In the genomic region with DNA sequence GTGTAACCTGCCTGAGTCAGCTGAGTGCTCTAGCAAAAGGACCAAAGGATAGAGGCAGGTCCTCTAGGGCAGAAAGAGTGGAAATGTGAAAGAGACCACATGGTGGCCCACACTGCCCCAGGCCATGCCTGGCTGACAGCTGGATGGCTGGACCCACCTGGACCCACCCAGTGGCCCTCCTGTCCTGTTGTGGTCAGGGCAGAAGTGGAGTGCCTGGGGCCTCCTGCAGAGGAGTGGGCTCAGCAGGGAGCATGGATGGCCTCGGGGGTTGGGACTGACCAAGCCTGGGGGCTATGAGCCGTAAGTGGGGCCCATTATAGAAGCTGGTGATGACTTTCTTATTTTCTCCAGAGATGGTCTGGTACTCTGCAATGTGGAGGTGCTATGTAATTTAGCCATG, we compare ENCODE assay signal across 17 cellular contexts. TPM values are rescaled to one million over a fixed set of nuclear protein-coding genes. Genes with fewer than 3 reads are reported as not detected.
DNase-seq lines count a peak whose midpoint lies in the region; ATAC-seq and TF ChIP-seq lines count a peak whose summit lies in the region.
"Had no signal": no experiment of that assay in that cellular context is flagged by ENCODE, and none has a peak within 500 bp of the region (broad histone marks: within the 10 kb centered on the region; RNA-seq: fewer than 3 reads in every experiment).

No MANE protein-coding gene starts in this region.

- CTCF ChIA-PET in SK-N-SH (lab: Yijun Ruan, JAX), result interaction anchor here (0.6 to 1.5 kb wide), 3 partner anchors 22 to 704 kb away, joined by 3 read pairs; no protein-coding TSS in a partner anchor

- H3K4me1 Mint-ChIP-seq in activated T-helper 17 cell treated with anti-CD3 and anti-CD28 coated beads, Interleukin-2, amount 50 U/mL, for 72 hours, result peaks cover 41% of the 10 kb centered on the region
- peaks cover 77 to 82% of the 10 kb centered on the region in 2 donors for H3K4me1 Mint-ChIP-seq in natural killer cell treated with Interleukin-12 subunit alpha and Interleukin-12 subunit beta and Interleukin-15 and Interleukin-18, amount 100 ng/mL, for 72 hours (ENCODE audit: low read depth in 2 of 2)

- no peak for ATAC-seq in SK-N-SH treated with all-trans-retinoic acid at 6 μM for 48 hours
- ATAC-seq in activated T-helper 17 cell treated with anti-CD3 and anti-CD28 coated beads, Interleukin-2, amount 50 U/mL, for 72 hours (replicated peaks), result no peak
- ATAC-seq in natural killer cell treated with Interleukin-12 subunit alpha and Interleukin-12 subunit beta and Interleukin-15 and Interleukin-18, amount 100 ng/mL, for 72 hours, result no peak
- ATAC-seq in upper lobe of right lung, result no peak
- ATAC-seq in GM19455 (IDR thresholded peaks at IDR 0.05; ENCODE audit: unreplicated experiment), result no peak
- ATAC-seq: GM12878 had no signal

- H3K27me3 Mint-ChIP-seq in activated T-helper 17 cell treated with anti-CD3 and anti-CD28 coated beads, Interleukin-2, amount 50 U/mL, for 72 hours, result no peaks in the 10 kb centered on the region
- H3K27me3 Mint-ChIP-seq in natural killer cell treated with Interleukin-12 subunit alpha and Interleukin-12 subunit beta and Interleukin-15 and Interleukin-18, amount 100 ng/mL, for 72 hours, result no peaks in the 10 kb centered on the region

- no peak overlapping the region for H2AFZ ChIP-seq in SK-N-SH (ENCODE audit: low read depth)

- H3K36me3 ChIP-seq in SK-N-SH (replicated peaks in 1 of 2; ENCODE audit: control insufficient read depth in 1 of 2, insufficient read depth in 2 of 2, low read length in 1 of 2) (peaks cover 5 to 11% of the 10 kb centered on the region in 2 experiments), upper lobe of right lung (no peaks in the 10 kb centered on the region)

- POLR2A ChIA-PET in SK-N-SH (lab: Yijun Ruan, JAX), result no interaction called here

- no peak overlapping the region for H3K4me3 ChIP-seq in SK-N-SH (ENCODE audit: low read depth in 2 of 2, low read length in 1 of 2)
- no peak overlapping the region for H3K4me3 ChIP-seq in upper lobe of right lung
- H3K4me3 ChIP-seq: BLaER1, GM12878 had no signal

- intact Hi-C loops in upper lobe of right lung (cut with DNase I), result no loop called here

- no peak for TF ChIP-seq RAD21 in SK-N-SH (IDR thresholded peaks at IDR 0.05; ENCODE audit: low read length)

- H3K4me3 Mint-ChIP-seq in activated T-helper 17 cell treated with anti-CD3 and anti-CD28 coated beads, Interleukin-2, amount 50 U/mL, for 72 hours, result no peak overlapping the region
- H3K4me3 Mint-ChIP-seq in natural killer cell treated with Interleukin-12 subunit alpha and Interleukin-12 subunit beta and Interleukin-15 and Interleukin-18, amount 100 ng/mL, for 72 hours, result no peak overlapping the region

- peak overlapping the region; percentile 20 for H3K27ac Mint-ChIP-seq in activated T-helper 17 cell treated with anti-CD3 and anti-CD28 coated beads, Interleukin-2, amount 50 U/mL, for 72 hours
- peak overlapping the region; percentile 37 to 58 for H3K27ac Mint-ChIP-seq in natural killer cell treated with Interleukin-12 subunit alpha and Interleukin-12 subunit beta and Interleukin-15 and Interleukin-18, amount 100 ng/mL, for 72 hours

- TF ChIP-seq CTCF in SK-N-SH (IDR thresholded peaks at IDR 0.05), result no peak
- no peak for TF ChIP-seq CTCF in upper lobe of right lung (IDR thresholded peaks at IDR 0.05)

- no peaks in the 10 kb centered on the region for H3K27me3 ChIP-seq in SK-N-SH (ENCODE audit: insufficient read depth)
- H3K27me3 ChIP-seq in upper lobe of right lung, result no peaks in the 10 kb centered on the region
- H3K27me3 ChIP-seq: BLaER1 had no signal

- H3K4me1 ChIP-seq in SK-N-SH (ENCODE audit: control insufficient read depth in 1 of 2, insufficient read depth in 2 of 2, low read depth in 1 of 2, low read length in 1 of 2) (peaks cover 0 to 17% of the 10 kb centered on the region in 2 experiments; a peak in 1 of 4 replicates), upper lobe of right lung (peaks cover 23% of the 10 kb centered on the region)

- 90% methylated on average over 2 of the region's 2 CpGs for WGBS in SK-N-SH (ENCODE audit: low lambda C conversion rate)

- H3K27ac ChIP-seq in SK-N-SH (ENCODE audit: low read depth in 2 of 2, low read length in 1 of 2) (no peak overlapping the region; a peak in 1 of 4 replicates), upper lobe of right lung (no peak overlapping the region)
- H3K27ac ChIP-seq: 22Rv1, BLaER1, HL-60 had no signal

- H3K9ac ChIP-seq in SK-N-SH, result no peak overlapping the region
- H3K9ac ChIP-seq: BLaER1 had no signal

- TF ChIP-seq EP300 in SK-N-SH (IDR thresholded peaks at IDR 0.05; ENCODE audit: borderline replicate concordance in 1 of 2, low read depth in 1 of 2, low read length in 1 of 2), result no peak

- H3K79me2 ChIP-seq in SK-N-SH (ENCODE audit: insufficient read depth), result peaks cover 77% of the 10 kb centered on the region

- H4K20me1 ChIP-seq in SK-N-SH (ENCODE audit: insufficient read depth), result peaks cover 18% of the 10 kb centered on the region

- H3K9me3 Mint-ChIP-seq in activated T-helper 17 cell treated with anti-CD3 and anti-CD28 coated beads, Interleukin-2, amount 50 U/mL, for 72 hours, result no peaks in the 10 kb centered on the region
- no peaks in the 10 kb centered on the region for H3K9me3 Mint-ChIP-seq in natural killer cell treated with Interleukin-12 subunit alpha and Interleukin-12 subunit beta and Interleukin-15 and Interleukin-18, amount 100 ng/mL, for 72 hours

- H3K9me2 ChIP-seq in SK-N-SH, result no peaks in the 10 kb centered on the region

- H3F3A ChIP-seq in SK-N-SH (replicated peaks; ENCODE audit: insufficient read depth), result no peaks in the 10 kb centered on the region

- DNase-seq in SK-N-SH (peak; percentile 33), upper lobe of right lung (peak; percentile 43), middle frontal gyrus (ENCODE audit: extremely low spot score, low spot score) (no peak)
- DNase-seq in natural killer cell treated with Interleukin-12 subunit alpha and Interleukin-12 subunit beta and Interleukin-15 and Interleukin-18, amount 100 ng/mL, for 72 hours (ENCODE audit: low spot score), result no peak
- DNase-seq in activated CD8-positive, alpha-beta memory T cell treated with anti-CD3 and anti-CD28 coated beads for 24 hours, result no peak
- DNase-seq: DND-41, GDM1, NCI-H2081, NCI-H748 treated with DMSO at 0.1 percent for 48 hours, RPMI8226 had no signal

- H3K4me2 ChIP-seq in SK-N-SH, result no peak overlapping the region
- H3K4me2 ChIP-seq: BLaER1 had no signal

- H3K9me3 ChIP-seq in SK-N-SH (no peaks in the 10 kb centered on the region), upper lobe of right lung (no peaks in the 10 kb centered on the region)
- H3K9me3 ChIP-seq: BLaER1 had no signal

- H3K36me3 Mint-ChIP-seq in activated T-helper 17 cell treated with anti-CD3 and anti-CD28 coated beads, Interleukin-2, amount 50 U/mL, for 72 hours (ENCODE audit: low read depth), result peaks cover 74% of the 10 kb centered on the region
- H3K36me3 Mint-ChIP-seq in natural killer cell treated with Interleukin-12 subunit alpha and Interleukin-12 subunit beta and Interleukin-15 and Interleukin-18, amount 100 ng/mL, for 72 hours, result peaks cover 13% of the 10 kb centered on the region

TF ChIP-seq in SK-N-SH, 30 proteins besides CTCF, POLR2A, EP300 and RAD21 (continues in another document):
- TF ChIP-seq FOSL2 (IDR thresholded peaks at IDR 0.05; ENCODE audit: borderline replicate concordance, low read depth) (no peak), RFX5 (IDR thresholded peaks at IDR 0.05; ENCODE audit: low read length) (no peak), MXI1 (IDR thresholded peaks at IDR 0.05; ENCODE audit: low read depth, low read length) (no peak), SIN3A (IDR thresholded peaks at IDR 0.05; ENCODE audit: borderline replicate concordance, low read depth, low read length) (no peak), TCF12 (IDR thresholded peaks at IDR 0.05) (no peak)
- TF ChIP-seq, protein P1, sequence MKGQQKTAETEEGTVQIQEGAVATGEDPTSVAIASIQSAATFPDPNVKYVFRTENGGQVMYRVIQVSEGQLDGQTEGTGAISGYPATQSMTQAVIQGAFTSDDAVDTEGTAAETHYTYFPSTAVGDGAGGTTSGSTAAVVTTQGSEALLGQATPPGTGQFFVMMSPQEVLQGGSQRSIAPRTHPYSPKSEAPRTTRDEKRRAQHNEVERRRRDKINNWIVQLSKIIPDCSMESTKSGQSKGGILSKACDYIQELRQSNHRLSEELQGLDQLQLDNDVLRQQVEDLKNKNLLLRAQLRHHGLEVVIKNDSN (IDR thresholded peaks at IDR 0.05; ENCODE audit: borderline replicate concordance, low read depth), result no peak

TF ChIP-seq in SK-N-SH treated with all-trans-retinoic acid at 6 μM for 48 hours, 23 proteins besides CTCF, POLR2A, EP300 and RAD21:
- TF ChIP-seq ISL1 (CRISPR knock-in tag; IDR thresholded peaks at IDR 0.05) (no peak), ZC3H10 (CRISPR knock-in tag; IDR thresholded peaks at IDR 0.05) (no peak), SNAI2 (CRISPR knock-in tag; IDR thresholded peaks at IDR 0.05) (no peak), ZNF70 (CRISPR knock-in tag; IDR thresholded peaks at IDR 0.05) (no peak), PPARA (CRISPR knock-in tag; IDR thresholded peaks at IDR 0.05; ENCODE audit: borderline replicate concordance) (no peak), TCF4 (CRISPR knock-in tag; IDR thresholded peaks at IDR 0.05; ENCODE audit: borderline replicate concordance) (no peak)

RNA-seq across cellular contexts. Expression of gene FAM120AOS, which starts 55.7 kb away (rescaled TPM):
- 30.1 and 33.3 TPM in 2 replicates for polyA plus RNA-seq in SK-N-SH (2012; rRNA removed)
- 35.4 and 37.5 TPM in 2 replicates for polyA plus RNA-seq in SK-N-SH (2012; cell fraction: cytosol; rRNA removed)
- polyA plus RNA-seq in SK-N-SH (2012; cell fraction: nucleus; rRNA removed), result 19.4 and 21.9 TPM in 2 replicates
- 10 to 100 TPM; 30.2 to 40.8 TPM for total RNA-seq in activated T-helper 17 cell treated with anti-CD3 and anti-CD28 coated beads, Interleukin-2, amount 50 U/mL, for 72 hours
- total RNA-seq in natural killer cell treated with Interleukin-12 subunit alpha and Interleukin-12 subunit beta and Interleukin-15 and Interleukin-18, amount 100 ng/mL, for 72 hours, result 10 to 100 TPM; 28.6 to 36.0 TPM
- 46.0 TPM for total RNA-seq in upper lobe of right lung

RNA-seq across cellular contexts. Expression of gene FAM120A, which starts 57.6 kb away (rescaled TPM):
- 50.0 and 58.6 TPM in 2 replicates for polyA plus RNA-seq in SK-N-SH (2012; rRNA removed)
- polyA plus RNA-seq in SK-N-SH (2012; cell fraction: cytosol; rRNA removed), result 46.8 and 59.3 TPM in 2 replicates
- polyA plus RNA-seq in SK-N-SH (2012; cell fraction: nucleus; rRNA removed), result 45.9 and 55.1 TPM in 2 replicates
- 100 to 1,000 TPM in 1 of 2 donors, 10 to 100 TPM in 1; 87.1 to 151 TPM for total RNA-seq in activated T-helper 17 cell treated with anti-CD3 and anti-CD28 coated beads, Interleukin-2, amount 50 U/mL, for 72 hours
- 100 to 1,000 TPM; 138 to 154 TPM for total RNA-seq in natural killer cell treated with Interleukin-12 subunit alpha and Interleukin-12 subunit beta and Interleukin-15 and Interleukin-18, amount 100 ng/mL, for 72 hours
- 109 TPM for total RNA-seq in upper lobe of right lung

Comparison
In these comparisons a context has a peak if more than half of its experiments do, and no peak if none do; other contexts are left out.
1. DNase-seq: peak in SK-N-SH (single experiment) and upper lobe of right lung (single experiment); none in natural killer cell treated with Interleukin-12 subunit alpha and Interleukin-12 subunit beta and Interleukin-15 and Interleukin-18, amount 100 ng/mL, for 72 hours (single experiment), middle frontal gyrus (single experiment) and activated CD8-positive, alpha-beta memory T cell treated with anti-CD3 and anti-CD28 coated beads for 24 hours (single experiment).